Comparison of ENCODE assay signal across 9 cellular contexts in genomic region chr3:189563841-189564563, GRCh38.
DNase-seq lines count a peak whose midpoint lies in the region; ATAC-seq, FAIRE-seq and TF ChIP-seq lines count a peak whose summit lies in the region.
"Had no signal": no experiment of that assay in that cellular context is flagged by ENCODE, and none has a peak within 500 bp of the region (broad histone marks: within the 10 kb centered on the region; RNA-seq: fewer than 3 reads in every experiment).

No MANE protein-coding gene starts in this region.

- H3K27me3 ChIP-seq in tibial artery, result no peaks in the 10 kb centered on the region

- no peaks in the 10 kb centered on the region for H3K9me3 ChIP-seq in tibial artery

- peaks cover 42% of the 10 kb centered on the region for H3K4me1 Mint-ChIP-seq in activated naive CD8-positive, alpha-beta T cell treated with anti-CD3 and anti-CD28 coated beads, Interleukin-2, amount 50 U/mL, for 24 hours

- ATAC-seq in GM21825 (IDR thresholded peaks at IDR 0.05; ENCODE audit: unreplicated experiment) (peak; percentile 67), Right ventricle myocardium superior (ENCODE audit: poor library complexity) (no peak)
- ATAC-seq in activated naive CD8-positive, alpha-beta T cell treated with anti-CD3 and anti-CD28 coated beads, Interleukin-2, amount 50 U/mL, for 24 hours, result peak; percentile 95
- ATAC-seq: naive thymus-derived CD4-positive, alpha-beta T cell had no signal

- peak overlapping the region; percentile 83 for H3K27ac Mint-ChIP-seq in activated naive CD8-positive, alpha-beta T cell treated with anti-CD3 and anti-CD28 coated beads, Interleukin-2, amount 50 U/mL, for 24 hours

- no peaks in the 10 kb centered on the region for H3K36me3 Mint-ChIP-seq in activated naive CD8-positive, alpha-beta T cell treated with anti-CD3 and anti-CD28 coated beads, Interleukin-2, amount 50 U/mL, for 24 hours (ENCODE audit: low read depth)

- H3K27ac ChIP-seq in tibial artery, result no peak overlapping the region

- no peaks in the 10 kb centered on the region for H3K4me1 ChIP-seq in tibial artery

- TF ChIP-seq CTCF in tibial artery (IDR thresholded peaks at IDR 0.05), result no peak

- H3K27me3 Mint-ChIP-seq in activated naive CD8-positive, alpha-beta T cell treated with anti-CD3 and anti-CD28 coated beads, Interleukin-2, amount 50 U/mL, for 24 hours, result peaks cover 2% of the 10 kb centered on the region

- peak overlapping the region; percentile 43 for H3K4me3 Mint-ChIP-seq in activated naive CD8-positive, alpha-beta T cell treated with anti-CD3 and anti-CD28 coated beads, Interleukin-2, amount 50 U/mL, for 24 hours

- no peak overlapping the region for H3K4me3 ChIP-seq in tibial artery

- H3K9me3 Mint-ChIP-seq in activated naive CD8-positive, alpha-beta T cell treated with anti-CD3 and anti-CD28 coated beads, Interleukin-2, amount 50 U/mL, for 24 hours, result no peaks in the 10 kb centered on the region

- DNase-seq in GM18507 (ENCODE audit: extremely low spot score, insufficient read length, low read depth), result peak; percentile 18
- DNase-seq in LHCN-M2 (ENCODE audit: low read depth), result peak; percentile 93
- peak; percentile 28 for DNase-seq in activated naive CD8-positive, alpha-beta T cell treated with anti-CD3 and anti-CD28 coated beads, Interleukin-2, amount 50 U/mL, for 24 hours
- DNase-seq in stimulated activated CD8-positive, alpha-beta memory T cell treated with anti-CD3 and anti-CD28 coated beads, Interleukin-15, amount 100 ng/mL, for 48 hours (ENCODE audit: low read depth in 2 of 2), result peak; percentile 4 to 6
- no peak for DNase-seq in NCI-H2171 treated with DMSO at 0.1 percent for 48 hours (lab: John Stamatoyannopoulos, UW)
- DNase-seq in tibial artery, result no peak
- no peak for DNase-seq in Right ventricle myocardium superior

- H3K36me3 ChIP-seq in tibial artery, result no peaks in the 10 kb centered on the region

- peak; percentile 98 for FAIRE-seq in GM18507 (lab: Jason Lieb, UNC)

- intact Hi-C loops in tibial artery (cut with DNase I; ENCODE audit: low total_unique reads), result no loop called here
- intact Hi-C loops in Right ventricle myocardium superior (cut with DNase I), result no loop called here

Comparison
In these comparisons a context has a peak if more than half of its experiments do, and no peak if none do; other contexts are left out.
1. DNase-seq: peak in GM18507 (single experiment), LHCN-M2 (single experiment), activated naive CD8-positive, alpha-beta T cell treated with anti-CD3 and anti-CD28 coated beads, Interleukin-2, amount 50 U/mL, for 24 hours (single experiment) and stimulated activated CD8-positive, alpha-beta memory T cell treated with anti-CD3 and anti-CD28 coated beads, Interleukin-15, amount 100 ng/mL, for 48 hours (2 of 2); none in NCI-H2171 treated with DMSO at 0.1 percent for 48 hours (single experiment), tibial artery (0 of 2) and Right ventricle myocardium superior (single experiment).